ENCODE assay signal across 18 cellular contexts in genomic region chr14:102580552-102581110, GRCh38. TPM values are rescaled to one million over a fixed set of nuclear protein-coding genes. Genes with fewer than 3 reads are reported as not detected.
DNase-seq lines count a peak whose midpoint lies in the region; ATAC-seq and TF ChIP-seq lines count a peak whose summit lies in the region.
"Had no signal": no experiment of that assay in that cellular context is flagged by ENCODE, and none has a peak within 500 bp of the region (broad histone marks: within the 10 kb centered on the region; RNA-seq: fewer than 3 reads in every experiment).

No MANE protein-coding gene starts in this region.

- peak overlapping the region; percentile 68 to 93 (median 84) for H3K4me2 ChIP-seq in BLaER1 treated with 17β-estradiol and CSF1 and Interleukin-3, amounts not matched to agents 10 nM and 100 nM
- H3K4me2 ChIP-seq in mammary epithelial cell (ENCODE audit: insufficient read depth, low read depth, low read length): no peak overlapping the region

- CTCF ChIA-PET in mammary epithelial cell (lab: Charles Lee; ENCODE audit: low non-redundant PET): no interaction called here

- H2AFZ ChIP-seq in mammary epithelial cell (ENCODE audit: low read depth, low read length): peak overlapping the region; percentile 92

- H3K4me1 ChIP-seq in BLaER1 treated with 17β-estradiol and CSF1 and Interleukin-3, amounts not matched to agents 10 nM and 100 nM: peaks cover 31 to 74% (median 64%) of the 10 kb centered on the region in 10 experiments
- peaks cover 24% of the 10 kb centered on the region for H3K4me1 ChIP-seq in mammary epithelial cell (ENCODE audit: insufficient read depth, low read length)
- H3K4me1 ChIP-seq: testis had no signal

- no peaks in the 10 kb centered on the region for H3K36me3 Mint-ChIP-seq in natural killer cell
- H3K36me3 Mint-ChIP-seq: CD4-positive, alpha-beta memory T cell had no signal

- dilution Hi-C loops in mammary epithelial cell (cut with HindIII; ENCODE audit: low sequenced_read_pairs): no loop called here

- H4K20me1 ChIP-seq in BLaER1 treated with 17β-estradiol and CSF1 and Interleukin-3, amounts not matched to agents 10 nM and 100 nM: no peaks in the 10 kb centered on the region
- no peaks in the 10 kb centered on the region for H4K20me1 ChIP-seq in mammary epithelial cell (ENCODE audit: insufficient read depth, low read length)

- no peak for TF ChIP-seq CTCF in mammary epithelial cell (conservative IDR thresholded peaks at IDR 0.05 in 1 of 2, IDR thresholded peaks at IDR 0.05 in 1 of 2; ENCODE audit: extremely low read depth in 1 of 2, insufficient read depth in 1 of 2, low read depth in 1 of 2, low read length in 2 of 2)
- no peak for TF ChIP-seq CTCF in natural killer cell (IDR thresholded peaks at IDR 0.05)

- peak overlapping the region in 9 of 11 experiments; percentile 11 to 64 (median 47); a peak in 15 of 22 replicates for H3K9ac ChIP-seq in BLaER1 treated with 17β-estradiol and CSF1 and Interleukin-3, amounts not matched to agents 10 nM and 100 nM
- no peak overlapping the region for H3K9ac ChIP-seq in mammary epithelial cell (ENCODE audit: insufficient read depth, low read length)

- H3K9me3 Mint-ChIP-seq in natural killer cell: no peaks in the 10 kb centered on the region
- H3K9me3 Mint-ChIP-seq: activated naive CD4-positive, alpha-beta T cell treated with anti-CD3 and anti-CD28 coated beads for 36 hours had no signal

- intact Hi-C loops in mammary epithelial cell (cut with micrococcal nuclease) (loop anchor here (1.0 kb wide), 1 partner anchor 10 kb away; no protein-coding TSS in a partner anchor), natural killer cell (cut with micrococcal nuclease) (no loop called here)

- H3K4me3 ChIP-seq in BLaER1 treated with 17β-estradiol and CSF1 and Interleukin-3, amounts not matched to agents 10 nM and 100 nM: no peak overlapping the region
- H3K4me3 ChIP-seq in mammary epithelial cell (replicated peaks in 1 of 3; ENCODE audit: insufficient read depth in 1 of 3, low read depth in 2 of 3, low read length in 3 of 3): no peak overlapping the region
- no peak overlapping the region for H3K4me3 ChIP-seq in skin epidermis
- H3K4me3 ChIP-seq: left lung, testis had no signal

- no peaks in the 10 kb centered on the region for H3K27me3 ChIP-seq in BLaER1 treated with 17β-estradiol and CSF1 and Interleukin-3, amounts not matched to agents 10 nM and 100 nM
- no peaks in the 10 kb centered on the region for H3K27me3 ChIP-seq in mammary epithelial cell (ENCODE audit: insufficient read depth, low read length)
- H3K27me3 ChIP-seq: left lung, testis had no signal

- no peak for ATAC-seq in HG02885 (IDR thresholded peaks at IDR 0.05; ENCODE audit: poor library complexity, unreplicated experiment)
- no peak for ATAC-seq in natural killer cell

- no peaks in the 10 kb centered on the region for H3K4me1 Mint-ChIP-seq in natural killer cell
- H3K4me1 Mint-ChIP-seq: CD4-positive, alpha-beta memory T cell had no signal

- H3K36me3 ChIP-seq in BLaER1 treated with 17β-estradiol and CSF1 and Interleukin-3, amounts not matched to agents 10 nM and 100 nM: no peaks in the 10 kb centered on the region
- H3K36me3 ChIP-seq in mammary epithelial cell (ENCODE audit: insufficient read depth, low read length): no peaks in the 10 kb centered on the region
- H3K36me3 ChIP-seq: left lung had no signal

- no peaks in the 10 kb centered on the region for H3K79me2 ChIP-seq in mammary epithelial cell (ENCODE audit: insufficient read depth, low read length)

- H3K27ac Mint-ChIP-seq in natural killer cell: no peak overlapping the region
- H3K27ac Mint-ChIP-seq: activated naive CD4-positive, alpha-beta T cell treated with anti-CD3 and anti-CD28 coated beads for 36 hours; CD4-positive, alpha-beta memory T cell had no signal

- no peaks in the 10 kb centered on the region for H3K9me3 ChIP-seq in BLaER1 treated with 17β-estradiol and CSF1 and Interleukin-3, amounts not matched to agents 10 nM and 100 nM (replicated peaks in 1 of 11)
- no peaks in the 10 kb centered on the region for H3K9me3 ChIP-seq in mammary epithelial cell (replicated peaks; ENCODE audit: insufficient read depth, low read length)
- H3K9me3 ChIP-seq: left lung, testis had no signal

- BruUV-seq in mammary epithelial cell (replicated peaks; lab: Mats Ljungman, UMichigan): no TSS peak

- DNase-seq in M059J (ENCODE audit: low read depth): peak; percentile 50
- no peak for DNase-seq in mammary epithelial cell
- no peak for DNase-seq in stimulated activated CD4-positive, alpha-beta T cell treated with anti-CD3 and anti-CD28 coated beads, Interleukin-1b, Interleukin-23, amount 100 ng/mL, for 48 hours
- DNase-seq in natural killer cell: no peak
- DNase-seq: activated CD4-positive, alpha-beta T cell treated with anti-CD3 and anti-CD28 coated beads, Interleukin-2, amount 50 U/mL, for 1 hour; activated naive CD4-positive, alpha-beta T cell treated with anti-CD3 and anti-CD28 coated beads for 36 hours; activated T-cell treated with anti-CD3 and anti-CD28 coated beads for 4 hours; CD4-positive, alpha-beta memory T cell; NCI-H1105; NCI-H2107; occipital lobe; stimulated activated CD4-positive, alpha-beta T cell treated with anti-CD3 and anti-CD28 coated beads, Interleukin-4, amount 100 ng/mL, for 4 hours; stimulated activated CD8-positive, alpha-beta memory T cell treated with anti-CD3 and anti-CD28 coated beads, Interleukin-4, amount 100 ng/mL, for 48 hours; testis had no signal

- H3K27me3 Mint-ChIP-seq in natural killer cell (ENCODE audit: low read depth in 2 of 2): no peaks in the 10 kb centered on the region

- peak overlapping the region in 9 of 11 experiments; percentile 29 to 65 (median 48); a peak in 14 of 22 replicates for H3K27ac ChIP-seq in BLaER1 treated with 17β-estradiol and CSF1 and Interleukin-3, amounts not matched to agents 10 nM and 100 nM
- no peak overlapping the region for H3K27ac ChIP-seq in mammary epithelial cell (ENCODE audit: insufficient read depth, low read depth, low read length)
- H3K27ac ChIP-seq in skin epidermis: peak overlapping the region in 13 of 21 experiments; percentile 10 to 63 (median 42)
- H3K27ac ChIP-seq: left lung, testis had no signal

- H3K4me3 Mint-ChIP-seq in natural killer cell: no peak overlapping the region
- H3K4me3 Mint-ChIP-seq: activated naive CD4-positive, alpha-beta T cell treated with anti-CD3 and anti-CD28 coated beads for 36 hours; CD4-positive, alpha-beta memory T cell had no signal

- in situ Hi-C loops in mammary epithelial cell (cut with MboI; ENCODE audit: low sequenced_read_pairs in 2 of 2): no loop called here

- 100% methylated on average over 5 of the region's 10 CpGs for WGBS in mammary epithelial cell (ENCODE audit: low coverage, missing lambda C conversion rate)

RNA-seq across cellular contexts. Expression of gene RCOR1, which starts 11.8 kb away (rescaled TPM):
- 9.6 and 15.1 TPM in 2 replicates for total RNA-seq in M059J (2014; rRNA removed; shearing (Covaris generic))
- total RNA-seq in mammary epithelial cell: 10 to 100 TPM; 18.7 to 45.6 TPM
- polyA plus RNA-seq in mammary epithelial cell: 24.6 TPM
- polyA minus RNA-seq in mammary epithelial cell: 40.4 TPM
- 10 to 100 TPM; 20.3 to 36.5 (median 21.8) TPM for total RNA-seq in natural killer cell
